In genomic region chr9:111783424-111783823, GRCh38 we compare ENCODE assay signal across 1 cellular context.
TF ChIP-seq lines count a peak whose summit lies in the region.

No MANE protein-coding gene starts in this region.

TF ChIP-seq in GM12878, 131 proteins besides CTCF, POLR2A, EP300 and RAD21 (continued from another document):
- TF ChIP-seq E4F1 (IDR thresholded peaks at IDR 0.05; ENCODE audit: borderline replicate concordance, partially characterized antibody) (no peak), ZNF274 (IDR thresholded peaks at IDR 0.05; ENCODE audit: insufficient read depth, insufficient read length) (no peak), ZNF207 (IDR thresholded peaks at IDR 0.05; ENCODE audit: borderline replicate concordance) (no peak), POLR2AphosphoS2 (IDR thresholded peaks at IDR 0.05; ENCODE audit: low read depth, low read length) (no peak)
